In genomic region chr18:76502551-76502950, GRCh38 we compare ENCODE assay signal across 1 cellular context.
TF ChIP-seq lines count a peak whose summit lies in the region.

No MANE protein-coding gene starts in this region.

TF ChIP-seq in HepG2, 621 proteins besides CTCF, POLR2A, EP300 and RAD21 (continued from another document):
- 0 out of 2 replicates have a peak, but pooled peaks have one; percentile 23 for TF ChIP-seq AHDC1 (CRISPR knock-in tag; IDR thresholded peaks at IDR 0.05; ENCODE audit: borderline replicate concordance)
- TF ChIP-seq ZBTB21 (CRISPR knock-in tag; IDR thresholded peaks at IDR 0.05), result peak; percentile 83
- TF ChIP-seq, protein P1, sequence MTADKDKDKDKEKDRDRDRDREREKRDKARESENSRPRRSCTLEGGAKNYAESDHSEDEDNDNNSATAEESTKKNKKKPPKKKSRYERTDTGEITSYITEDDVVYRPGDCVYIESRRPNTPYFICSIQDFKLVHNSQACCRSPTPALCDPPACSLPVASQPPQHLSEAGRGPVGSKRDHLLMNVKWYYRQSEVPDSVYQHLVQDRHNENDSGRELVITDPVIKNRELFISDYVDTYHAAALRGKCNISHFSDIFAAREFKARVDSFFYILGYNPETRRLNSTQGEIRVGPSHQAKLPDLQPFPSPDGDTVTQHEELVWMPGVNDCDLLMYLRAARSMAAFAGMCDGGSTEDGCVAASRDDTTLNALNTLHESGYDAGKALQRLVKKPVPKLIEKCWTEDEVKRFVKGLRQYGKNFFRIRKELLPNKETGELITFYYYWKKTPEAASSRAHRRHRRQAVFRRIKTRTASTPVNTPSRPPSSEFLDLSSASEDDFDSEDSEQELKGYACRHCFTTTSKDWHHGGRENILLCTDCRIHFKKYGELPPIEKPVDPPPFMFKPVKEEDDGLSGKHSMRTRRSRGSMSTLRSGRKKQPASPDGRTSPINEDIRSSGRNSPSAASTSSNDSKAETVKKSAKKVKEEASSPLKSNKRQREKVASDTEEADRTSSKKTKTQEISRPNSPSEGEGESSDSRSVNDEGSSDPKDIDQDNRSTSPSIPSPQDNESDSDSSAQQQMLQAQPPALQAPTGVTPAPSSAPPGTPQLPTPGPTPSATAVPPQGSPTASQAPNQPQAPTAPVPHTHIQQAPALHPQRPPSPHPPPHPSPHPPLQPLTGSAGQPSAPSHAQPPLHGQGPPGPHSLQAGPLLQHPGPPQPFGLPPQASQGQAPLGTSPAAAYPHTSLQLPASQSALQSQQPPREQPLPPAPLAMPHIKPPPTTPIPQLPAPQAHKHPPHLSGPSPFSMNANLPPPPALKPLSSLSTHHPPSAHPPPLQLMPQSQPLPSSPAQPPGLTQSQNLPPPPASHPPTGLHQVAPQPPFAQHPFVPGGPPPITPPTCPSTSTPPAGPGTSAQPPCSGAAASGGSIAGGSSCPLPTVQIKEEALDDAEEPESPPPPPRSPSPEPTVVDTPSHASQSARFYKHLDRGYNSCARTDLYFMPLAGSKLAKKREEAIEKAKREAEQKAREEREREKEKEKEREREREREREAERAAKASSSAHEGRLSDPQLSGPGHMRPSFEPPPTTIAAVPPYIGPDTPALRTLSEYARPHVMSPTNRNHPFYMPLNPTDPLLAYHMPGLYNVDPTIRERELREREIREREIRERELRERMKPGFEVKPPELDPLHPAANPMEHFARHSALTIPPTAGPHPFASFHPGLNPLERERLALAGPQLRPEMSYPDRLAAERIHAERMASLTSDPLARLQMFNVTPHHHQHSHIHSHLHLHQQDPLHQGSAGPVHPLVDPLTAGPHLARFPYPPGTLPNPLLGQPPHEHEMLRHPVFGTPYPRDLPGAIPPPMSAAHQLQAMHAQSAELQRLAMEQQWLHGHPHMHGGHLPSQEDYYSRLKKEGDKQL (CRISPR knock-in tag; IDR thresholded peaks at IDR 0.05; ENCODE audit: low read depth), result no peak
- TF ChIP-seq CREB1 (IDR thresholded peaks at IDR 0.05), result peak; percentile 91
- peak; percentile 73 for TF ChIP-seq CREB1 (CRISPR knock-in tag; IDR thresholded peaks at IDR 0.05)
- no peak for TF ChIP-seq IKZF1 (IDR thresholded peaks at IDR 0.05)
- no peak for TF ChIP-seq ZIK1 (CRISPR knock-in tag; IDR thresholded peaks at IDR 0.05; ENCODE audit: borderline replicate concordance, low read depth)
- peak; percentile 39 for TF ChIP-seq TEAD3 (CRISPR knock-in tag; optimal IDR thresholded peaks at IDR 0.05; ENCODE audit: borderline replicate concordance)
- peak; percentile 39; the same call in 1 of the 2 replicates for TF ChIP-seq FOXA3 (CRISPR knock-in tag; IDR thresholded peaks at IDR 0.05)
- no peak for TF ChIP-seq POLR2AphosphoS2 (IDR thresholded peaks at IDR 0.05; ENCODE audit: low read depth, low read length)
- no peak for TF ChIP-seq FOXP1 (IDR thresholded peaks at IDR 0.05)
- 0 out of 2 replicates have a peak, but pooled peaks have one; percentile 20 for TF ChIP-seq FOXP1 (CRISPR knock-in tag; IDR thresholded peaks at IDR 0.05)
- TF ChIP-seq NCOR1 (IDR thresholded peaks at IDR 0.05; ENCODE audit: borderline replicate concordance, low read length), result peak; percentile 65; the same call in 1 of the 2 replicates
- no peak for TF ChIP-seq SOX6 (IDR thresholded peaks at IDR 0.05)
- peak; percentile 15; the same call in 1 of the 2 replicates for TF ChIP-seq SOX6 (CRISPR knock-in tag; IDR thresholded peaks at IDR 0.05)
- peak; percentile 89; the same call in 1 of the 2 replicates for TF ChIP-seq CEBPB (IDR thresholded peaks at IDR 0.05; ENCODE audit: borderline replicate concordance, low read depth, low read length)
- TF ChIP-seq MXD4 (CRISPR knock-in tag; IDR thresholded peaks at IDR 0.05), result no peak
- TF ChIP-seq, protein P2, sequence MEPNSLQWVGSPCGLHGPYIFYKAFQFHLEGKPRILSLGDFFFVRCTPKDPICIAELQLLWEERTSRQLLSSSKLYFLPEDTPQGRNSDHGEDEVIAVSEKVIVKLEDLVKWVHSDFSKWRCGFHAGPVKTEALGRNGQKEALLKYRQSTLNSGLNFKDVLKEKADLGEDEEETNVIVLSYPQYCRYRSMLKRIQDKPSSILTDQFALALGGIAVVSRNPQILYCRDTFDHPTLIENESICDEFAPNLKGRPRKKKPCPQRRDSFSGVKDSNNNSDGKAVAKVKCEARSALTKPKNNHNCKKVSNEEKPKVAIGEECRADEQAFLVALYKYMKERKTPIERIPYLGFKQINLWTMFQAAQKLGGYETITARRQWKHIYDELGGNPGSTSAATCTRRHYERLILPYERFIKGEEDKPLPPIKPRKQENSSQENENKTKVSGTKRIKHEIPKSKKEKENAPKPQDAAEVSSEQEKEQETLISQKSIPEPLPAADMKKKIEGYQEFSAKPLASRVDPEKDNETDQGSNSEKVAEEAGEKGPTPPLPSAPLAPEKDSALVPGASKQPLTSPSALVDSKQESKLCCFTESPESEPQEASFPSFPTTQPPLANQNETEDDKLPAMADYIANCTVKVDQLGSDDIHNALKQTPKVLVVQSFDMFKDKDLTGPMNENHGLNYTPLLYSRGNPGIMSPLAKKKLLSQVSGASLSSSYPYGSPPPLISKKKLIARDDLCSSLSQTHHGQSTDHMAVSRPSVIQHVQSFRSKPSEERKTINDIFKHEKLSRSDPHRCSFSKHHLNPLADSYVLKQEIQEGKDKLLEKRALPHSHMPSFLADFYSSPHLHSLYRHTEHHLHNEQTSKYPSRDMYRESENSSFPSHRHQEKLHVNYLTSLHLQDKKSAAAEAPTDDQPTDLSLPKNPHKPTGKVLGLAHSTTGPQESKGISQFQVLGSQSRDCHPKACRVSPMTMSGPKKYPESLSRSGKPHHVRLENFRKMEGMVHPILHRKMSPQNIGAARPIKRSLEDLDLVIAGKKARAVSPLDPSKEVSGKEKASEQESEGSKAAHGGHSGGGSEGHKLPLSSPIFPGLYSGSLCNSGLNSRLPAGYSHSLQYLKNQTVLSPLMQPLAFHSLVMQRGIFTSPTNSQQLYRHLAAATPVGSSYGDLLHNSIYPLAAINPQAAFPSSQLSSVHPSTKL (CRISPR knock-in tag; IDR thresholded peaks at IDR 0.05), result peak; percentile 33; the same call in 1 of the 2 replicates
- TF ChIP-seq CEBPG (CRISPR knock-in tag; IDR thresholded peaks at IDR 0.05), result peak; percentile 87
- peak; percentile 62 for TF ChIP-seq HNF4A (CRISPR knock-in tag; IDR thresholded peaks at IDR 0.05)
- TF ChIP-seq ZKSCAN1 (IDR thresholded peaks at IDR 0.05; ENCODE audit: low read length), result peak; percentile 98
- TF ChIP-seq THAP11 (CRISPR knock-in tag; IDR thresholded peaks at IDR 0.05), result peak; percentile 24; the same call in 1 of the 2 replicates
- TF ChIP-seq HNF4G (IDR thresholded peaks at IDR 0.05; ENCODE audit: borderline replicate concordance, low read depth, low read length), result peak; percentile 36; the same call in 1 of the 2 replicates
- no peak for TF ChIP-seq HNF4G (CRISPR knock-in tag; IDR thresholded peaks at IDR 0.05; ENCODE audit: borderline replicate concordance, low read depth)
- TF ChIP-seq, protein P3, sequence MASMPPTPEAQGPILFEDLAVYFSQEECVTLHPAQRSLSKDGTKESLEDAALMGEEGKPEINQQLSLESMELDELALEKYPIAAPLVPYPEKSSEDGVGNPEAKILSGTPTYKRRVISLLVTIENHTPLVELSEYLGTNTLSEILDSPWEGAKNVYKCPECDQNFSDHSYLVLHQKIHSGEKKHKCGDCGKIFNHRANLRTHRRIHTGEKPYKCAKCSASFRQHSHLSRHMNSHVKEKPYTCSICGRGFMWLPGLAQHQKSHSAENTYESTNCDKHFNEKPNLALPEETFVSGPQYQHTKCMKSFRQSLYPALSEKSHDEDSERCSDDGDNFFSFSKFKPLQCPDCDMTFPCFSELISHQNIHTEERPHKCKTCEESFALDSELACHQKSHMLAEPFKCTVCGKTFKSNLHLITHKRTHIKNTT (CRISPR knock-in tag; IDR thresholded peaks at IDR 0.05), result no peak
- TF ChIP-seq ZBTB10 (CRISPR knock-in tag; IDR thresholded peaks at IDR 0.05; ENCODE audit: borderline replicate concordance), result no peak
- peak; percentile 42; the same call in 1 of the 2 replicates for TF ChIP-seq FOSL2 (CRISPR knock-in tag; IDR thresholded peaks at IDR 0.05)
- no peak for TF ChIP-seq ZNF746 (CRISPR knock-in tag; IDR thresholded peaks at IDR 0.05)
- TF ChIP-seq ZNF121 (CRISPR knock-in tag; IDR thresholded peaks at IDR 0.05), result peak; percentile 82
- no peak for TF ChIP-seq FOXP4 (CRISPR knock-in tag; IDR thresholded peaks at IDR 0.05)
- 0 out of 2 replicates have a peak, but pooled peaks have one; percentile 47 for TF ChIP-seq CHD4 (IDR thresholded peaks at IDR 0.05; ENCODE audit: borderline replicate concordance, low read length)
- peak; percentile 78; the same call in 1 of the 2 replicates for TF ChIP-seq ATF2 (CRISPR knock-in tag; IDR thresholded peaks at IDR 0.05)
- TF ChIP-seq FOXA1 (IDR thresholded peaks at IDR 0.05), result no peak
- TF ChIP-seq FOXA1 (CRISPR knock-in tag; IDR thresholded peaks at IDR 0.05), result peak; percentile 18; the same call in 1 of the 2 replicates
TF ChIP-seq in HepG2: peak in this region for 25.
